In genomic region chr15:75625542-75626347, GRCh38 we compare ENCODE assay signal across 8 cellular contexts.
DNase-seq lines count a peak whose midpoint lies in the region; ATAC-seq and TF ChIP-seq lines count a peak whose summit lies in the region.

Gene SNUPN, minus strand, starts transcription at chr15:75625725. Its CDS starts 4,674 bp downstream, at chr15:75621051.

- H3K27ac ChIP-seq in cingulate gyrus (ENCODE audit: low read depth, low read length) = peak within 1 kb of the TSS; percentile 97

- H3K4me3 ChIP-seq in AG10803 (ENCODE audit: low read length) = peak within 1 kb of the TSS; percentile 88

- ATAC-seq in GM19043 (IDR thresholded peaks at IDR 0.05; ENCODE audit: low read depth, unreplicated experiment) (peak; percentile 78), HG03439 (IDR thresholded peaks at IDR 0.05; ENCODE audit: unreplicated experiment) (peak; percentile 75)

- no peak for TF ChIP-seq CTCF in AG10803 (conservative IDR thresholded peaks at IDR 0.05; ENCODE audit: low read length)

- DNase-seq in AG10803 (ENCODE audit: low read depth) (peak; percentile 88), NCI-H526 treated with DMSO at 0.1 percent for 48 hours (lab: John Stamatoyannopoulos, UW) (peak; percentile 81), kidney tubule cell (ENCODE audit: low spot score) (peak; percentile 94)
- DNase-seq in activated CD4-positive, alpha-beta T cell treated with anti-CD3 and anti-CD28 coated beads for 48 hours = peak; percentile 97
- peak; percentile 80 to 91 (median 90) for DNase-seq in stimulated activated CD4-positive, alpha-beta T cell treated with anti-CD3 and anti-CD28 coated beads, Interleukin-1b, Interleukin-23, amount 100 ng/mL, for 24 hours (ENCODE audit: low read depth in 4 of 4, low spot score in 1 of 4)

Comparison
In these comparisons a context has a peak if more than half of its experiments do, and no peak if none do; other contexts are left out.
1. Peak in every context shown above with its lines: DNase-seq, ATAC-seq, H3K4me3 ChIP-seq and H3K27ac ChIP-seq.